ENCODE assay signal across 1 cellular context in genomic region chr4:5973486-5974220, GRCh38.
TF ChIP-seq lines count a peak whose summit lies in the region.

No MANE protein-coding gene starts in this region.

TF ChIP-seq in IMR-90, 13 proteins besides CTCF, POLR2A, EP300 and RAD21 (continued from another document):
- TF ChIP-seq, protein P1, sequence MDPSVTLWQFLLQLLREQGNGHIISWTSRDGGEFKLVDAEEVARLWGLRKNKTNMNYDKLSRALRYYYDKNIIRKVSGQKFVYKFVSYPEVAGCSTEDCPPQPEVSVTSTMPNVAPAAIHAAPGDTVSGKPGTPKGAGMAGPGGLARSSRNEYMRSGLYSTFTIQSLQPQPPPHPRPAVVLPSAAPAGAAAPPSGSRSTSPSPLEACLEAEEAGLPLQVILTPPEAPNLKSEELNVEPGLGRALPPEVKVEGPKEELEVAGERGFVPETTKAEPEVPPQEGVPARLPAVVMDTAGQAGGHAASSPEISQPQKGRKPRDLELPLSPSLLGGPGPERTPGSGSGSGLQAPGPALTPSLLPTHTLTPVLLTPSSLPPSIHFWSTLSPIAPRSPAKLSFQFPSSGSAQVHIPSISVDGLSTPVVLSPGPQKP (IDR thresholded peaks at IDR 0.05; ENCODE audit: borderline replicate concordance, low read depth, low read length), result no peak
- no peak for TF ChIP-seq USF2 (IDR thresholded peaks at IDR 0.05; ENCODE audit: low read depth, low read length)
- no peak for TF ChIP-seq NFE2L2 (IDR thresholded peaks at IDR 0.05; ENCODE audit: low read depth, low read length)
